ENCODE assay signal across 7 cellular contexts in genomic region chr17:72472853-72473390, GRCh38.
DNase-seq lines count a peak whose midpoint lies in the region; ATAC-seq, FAIRE-seq and TF ChIP-seq lines count a peak whose summit lies in the region.
"Not testable (repeated sequence)": the region's sequence is repeated elsewhere in the genome, so short reads cannot be mapped to it uniquely, and the experiment has no call there.

No MANE protein-coding gene starts in this region.

- H3K4me1 ChIP-seq in BLaER1 (peaks cover 80% of the 10 kb centered on the region), RWPE2 (ENCODE audit: insufficient read depth, poor library complexity, severe bottlenecking) (peaks cover 33% of the 10 kb centered on the region), HepG2 (ENCODE audit: insufficient read depth, low read length) (peaks cover 87% of the 10 kb centered on the region), thyroid gland (peaks cover 59 to 67% of the 10 kb centered on the region in 2 donors)

- H3K27ac ChIP-seq in BLaER1; HepG2 (ENCODE audit: extremely low read length, insufficient read depth, low read length): not testable (repeated sequence)
- H3K27ac ChIP-seq in RWPE2 (ENCODE audit: poor library complexity, severe bottlenecking): peak overlapping the region; percentile 98
- peak overlapping the region in 2 of 3 donors; percentile 78 to 96 for H3K27ac ChIP-seq in thyroid gland

- POLR2A ChIA-PET in HepG2 (lab: Yijun Ruan, JAX): not testable (repeated sequence)

- WGBS in HepG2 (ENCODE audit: low lambda C conversion rate): 95% methylated on average over 4 of the region's 4 CpGs
- WGBS in thyroid gland, 2 donors: 84% methylated on average over 4 of the region's 4 CpGs

- DNase-seq in HFFc6; RWPE2 (ENCODE audit: low spot score); endothelial cell (ENCODE audit: low spot score); HepG2 (ENCODE audit: low spot score); nephron progenitor cell; thyroid gland: not testable (repeated sequence)

- not testable (repeated sequence) for H3K36me3 ChIP-seq in BLaER1; RWPE2 (ENCODE audit: low read depth); HepG2 (replicated peaks in 1 of 2; ENCODE audit: control insufficient read depth in 1 of 2, insufficient read depth in 2 of 2, low read length in 2 of 2); thyroid gland

- BruUV-seq in HepG2 (replicated peaks; lab: Mats Ljungman, UMichigan): not testable (repeated sequence)

- intact Hi-C loops in HepG2 (cut with micrococcal nuclease; ENCODE audit: unreplicated experiment); thyroid gland (cut with DNase I): not testable (repeated sequence)

- peak; percentile 46 for TF ChIP-seq CTCF in HFFc6 (IDR thresholded peaks at IDR 0.05)
- TF ChIP-seq CTCF in RWPE2 (IDR thresholded peaks at IDR 0.05; ENCODE audit: poor library complexity, severe bottlenecking); HepG2 (CRISPR knock-in tag; IDR thresholded peaks at IDR 0.05); nephron progenitor cell (IDR thresholded peaks at IDR 0.05); thyroid gland (IDR thresholded peaks at IDR 0.05): not testable (repeated sequence)
- TF ChIP-seq CTCF in endothelial cell (IDR thresholded peaks at IDR 0.05; ENCODE audit: unreplicated experiment): peak; percentile 57

- H3K4me3 ChIP-seq in BLaER1; RWPE2 (ENCODE audit: severe bottlenecking); HepG2 (replicated peaks in 1 of 3; ENCODE audit: insufficient read depth in 1 of 3, low read depth in 2 of 3, low read length in 3 of 3); thyroid gland (replicated peaks in 1 of 3): not testable (repeated sequence)

- not testable (repeated sequence) for TF ChIP-seq RAD21 in HepG2 (CRISPR knock-in tag; IDR thresholded peaks at IDR 0.05)

- H3K9me3 Mint-ChIP-seq in HFFc6; endothelial cell (ENCODE audit: unreplicated experiment); nephron progenitor cell: not testable (repeated sequence)

- in situ Hi-C loops in HepG2 (cut with HindIII; ENCODE audit: extremely low pct_ligation_motif_present, low pct_unique_long_range_greater_than_20kb): not testable (repeated sequence)

- not testable (repeated sequence) for H3K27me3 Mint-ChIP-seq in HFFc6 (ENCODE audit: insufficient read depth); endothelial cell (ENCODE audit: unreplicated experiment)
- H3K27me3 Mint-ChIP-seq in nephron progenitor cell (ENCODE audit: low read depth, poor library complexity): peaks cover 28% of the 10 kb centered on the region

- not testable (repeated sequence) for H3K4me1 Mint-ChIP-seq in HFFc6 (ENCODE audit: low read depth); endothelial cell (ENCODE audit: unreplicated experiment)
- H3K4me1 Mint-ChIP-seq in nephron progenitor cell: peaks cover 53% of the 10 kb centered on the region

- H3K9me3 ChIP-seq in BLaER1; RWPE2 (ENCODE audit: severe bottlenecking); HepG2 (ENCODE audit: low read length); thyroid gland: not testable (repeated sequence)

- FAIRE-seq in HepG2 (lab: Jason Lieb, UNC): peak; percentile 46

- not testable (repeated sequence) for TF ChIP-seq EP300 in HepG2 (IDR thresholded peaks at IDR 0.05; ENCODE audit: low read depth in 2 of 2, low read length in 2 of 2); HepG2 (CRISPR knock-in tag; IDR thresholded peaks at IDR 0.05; ENCODE audit: borderline replicate concordance)

- H3K4me3 Mint-ChIP-seq in HFFc6; endothelial cell (ENCODE audit: unreplicated experiment); nephron progenitor cell: not testable (repeated sequence)

- 0 out of 2 replicates have a peak overlapping the region, but pooled peaks have one; percentile 5 for H3K4me2 ChIP-seq in BLaER1
- H3K4me2 ChIP-seq in HepG2 (ENCODE audit: low read depth, low read length): not testable (repeated sequence)

- H4K20me1 ChIP-seq in BLaER1; HepG2 (ENCODE audit: insufficient read depth, low read length): not testable (repeated sequence)

- H3K36me3 Mint-ChIP-seq in HFFc6 (ENCODE audit: low read depth); endothelial cell (ENCODE audit: low read depth, unreplicated experiment); nephron progenitor cell (ENCODE audit: low read depth): not testable (repeated sequence)

- H2AFZ ChIP-seq in HepG2 (ENCODE audit: low read length): not testable (repeated sequence)

- not testable (repeated sequence) for H3K27ac Mint-ChIP-seq in HFFc6; endothelial cell (ENCODE audit: unreplicated experiment)
- peak overlapping the region; percentile 84 for H3K27ac Mint-ChIP-seq in nephron progenitor cell

- not testable (repeated sequence) for ATAC-seq in RWPE2 (ENCODE audit: low read depth); HepG2

- CTCF ChIA-PET in HepG2 (lab: Yijun Ruan, JAX; ENCODE audit: low intra/inter-chr PET ratio, low total read pairs): not testable (repeated sequence)

- H3K79me2 ChIP-seq in HepG2 (ENCODE audit: insufficient read depth, low read length): peaks cover 91% of the 10 kb centered on the region

- not testable (repeated sequence) for TF ChIP-seq POLR2A in HepG2 (IDR thresholded peaks at IDR 0.05; ENCODE audit: insufficient read depth in 1 of 2, low read depth in 2 of 2, low read length in 2 of 2); thyroid gland (IDR thresholded peaks at IDR 0.05)

- not testable (repeated sequence) for H3K27me3 ChIP-seq in BLaER1; RWPE2 (ENCODE audit: insufficient read depth, poor library complexity, severe bottlenecking); HepG2 (ENCODE audit: control insufficient read depth in 1 of 2, insufficient read depth in 2 of 2, low read length in 2 of 2); thyroid gland

- H3K9ac ChIP-seq in BLaER1; HepG2 (ENCODE audit: insufficient read depth, low read depth, low read length): not testable (repeated sequence)
